Comparison of ENCODE assay signal across 38 cellular contexts in the genomic region with DNA sequence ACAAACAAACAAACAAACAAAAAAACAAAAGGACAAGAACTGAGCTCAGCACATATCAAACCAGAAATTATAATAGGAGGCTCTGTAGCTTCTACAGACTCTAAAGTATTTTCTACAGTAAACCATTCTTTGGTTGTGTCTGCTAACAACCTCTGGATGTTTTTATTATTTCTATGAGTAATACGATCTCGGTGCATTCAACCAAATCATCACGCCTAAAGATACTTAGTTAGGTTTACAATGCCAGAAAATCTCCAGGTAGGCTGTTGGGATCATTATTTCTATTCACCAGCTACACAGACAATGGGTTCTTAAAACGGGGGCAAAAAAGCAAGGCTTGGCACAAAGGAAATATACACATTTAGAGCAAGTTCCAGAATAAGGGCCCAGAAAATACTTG. TPM values are rescaled to one million over a fixed set of nuclear protein-coding genes. Genes with fewer than 3 reads are reported as not detected.
DNase-seq lines count a peak whose midpoint lies in the region; ATAC-seq, FAIRE-seq and TF ChIP-seq lines count a peak whose summit lies in the region.
"Had no signal": no experiment of that assay in that cellular context is flagged by ENCODE, and none has a peak within 500 bp of the region (broad histone marks: within the 10 kb centered on the region; RNA-seq: fewer than 3 reads in every experiment).

No MANE protein-coding gene starts in this region.

- no peak for FAIRE-seq in astrocyte (lab: Jason Lieb, UNC)
- FAIRE-seq: endometrium, H1, HTR-8/SVneo, K562 had no signal

- H2AFZ ChIP-seq in astrocyte (ENCODE audit: low read depth, low read length) = no peak overlapping the region

- H3K27me3 ChIP-seq in astrocyte (ENCODE audit: insufficient read depth, low read length) = no peaks in the 10 kb centered on the region
- H3K27me3 ChIP-seq: sigmoid colon, SJCRH30, thyroid gland, uterus had no signal

- H3K9me3 Mint-ChIP-seq in astrocyte (ENCODE audit: unreplicated experiment) (peaks cover 2% of the 10 kb centered on the region), mesothelial cell of epicardium (no peaks in the 10 kb centered on the region)
- no peaks in the 10 kb centered on the region for H3K9me3 Mint-ChIP-seq in naive thymus-derived CD8-positive, alpha-beta T cell
- H3K9me3 Mint-ChIP-seq: activated naive CD8-positive, alpha-beta T cell treated with anti-CD3 and anti-CD28 coated beads for 36 hours; central memory CD8-positive, alpha-beta T cell; stimulated activated naive CD8-positive, alpha-beta T cell treated with anti-CD3 and anti-CD28 coated beads, Interleukin-15, amount 100 ng/mL, for 72 hours had no signal

- DNase-seq in NCI-H2171 treated with DMSO at 0.1 percent for 48 hours (lab: John Stamatoyannopoulos, UW) (peak; percentile 28), NCI-H2171 (lab: John Stamatoyannopoulos, UW) (no peak), astrocyte (ENCODE audit: low read depth) (no peak), epithelial cell of prostate (ENCODE audit: low read depth, low spot score) (no peak), renal cortical epithelial cell (ENCODE audit: low read depth) (peak; percentile 49), mesothelial cell of epicardium (ENCODE audit: low spot score in 2 of 2, unreplicated experiment in 2 of 2) (no peak), hypothalamus (lab: John Stamatoyannopoulos, UW) (no peak)
- DNase-seq in naive thymus-derived CD8-positive, alpha-beta T cell = no peak
- DNase-seq: 8988T; activated CD4-positive, alpha-beta T cell treated with anti-CD3 and anti-CD28 coated beads for 48 hours; activated CD8-positive, alpha-beta memory T cell treated with anti-CD3 and anti-CD28 coated beads for 24 hours; activated effector memory CD4-positive, alpha-beta T cell treated with Interleukin-2 at 50 U/mL for 16 hours; activated naive CD8-positive, alpha-beta T cell treated with anti-CD3 and anti-CD28 coated beads for 36 hours; aorta; Calu3; DMS79 treated with DMSO at 0.1 percent for 48 hours; left ventricle myocardium inferior; NCI-H1105; NCI-H187 treated with DMSO at 0.1 percent for 48 hours; NCI-H82; SJCRH30; stimulated activated CD4-positive, alpha-beta T cell treated with anti-CD3 and anti-CD28 coated beads, Interleukin-12 subunit alpha, Interleukin-12 subunit beta, amount 100 ng/mL, for 4 hours; stimulated activated CD4-positive, alpha-beta T cell treated with anti-CD3 and anti-CD28 coated beads, Interleukin-2, amount 100 ng/mL, for 48 hours; stimulated activated naive CD8-positive, alpha-beta T cell treated with anti-CD3 and anti-CD28 coated beads, Interleukin-15, amount 100 ng/mL, for 72 hours; T-helper 9 cell had no signal

- no peak for ATAC-seq in naive thymus-derived CD8-positive, alpha-beta T cell
- ATAC-seq: K562; stimulated activated naive CD8-positive, alpha-beta T cell treated with anti-CD3 and anti-CD28 coated beads, Interleukin-15, amount 100 ng/mL, for 72 hours had no signal

- H3K4me2 ChIP-seq in astrocyte (ENCODE audit: low read length) = peak overlapping the region; percentile 23

- H3K27ac ChIP-seq in astrocyte (ENCODE audit: low read depth, low read length) = no peak overlapping the region
- peak overlapping the region; percentile 98 for H3K27ac ChIP-seq in epithelial cell of prostate
- H3K27ac ChIP-seq: left ventricle myocardium inferior, sigmoid colon, SJCRH30, thyroid gland, uterus, VCaP had no signal

- no peaks in the 10 kb centered on the region for H3K9me3 ChIP-seq in astrocyte (ENCODE audit: insufficient read depth, low read depth, low read length)
- H3K9me3 ChIP-seq: left ventricle myocardium inferior, sigmoid colon, SJCRH30, thyroid gland, uterus had no signal

- peaks cover 26% of the 10 kb centered on the region for H3K36me3 Mint-ChIP-seq in astrocyte (ENCODE audit: low read depth, unreplicated experiment)
- H3K36me3 Mint-ChIP-seq in mesothelial cell of epicardium = peaks cover 2% of the 10 kb centered on the region
- H3K36me3 Mint-ChIP-seq in naive thymus-derived CD8-positive, alpha-beta T cell = no peaks in the 10 kb centered on the region
- H3K36me3 Mint-ChIP-seq: activated naive CD8-positive, alpha-beta T cell treated with anti-CD3 and anti-CD28 coated beads for 36 hours had no signal

- H3K9ac ChIP-seq in astrocyte (ENCODE audit: low read length) = no peak overlapping the region

- H3K4me3 ChIP-seq in astrocyte (ENCODE audit: insufficient read depth, low read depth, low read length) = no peak overlapping the region
- H3K4me3 ChIP-seq: K562, left ventricle myocardium inferior, sigmoid colon, SJCRH30, thyroid gland, uterus had no signal

- no peaks in the 10 kb centered on the region for H3K36me3 ChIP-seq in astrocyte (ENCODE audit: insufficient read depth, low read length)
- H3K36me3 ChIP-seq: uterus had no signal

- no peak for TF ChIP-seq CTCF in astrocyte (IDR thresholded peaks at IDR 0.05; ENCODE audit: insufficient read depth, low read depth, low read length)
- no peak for TF ChIP-seq CTCF in mesothelial cell of epicardium (IDR thresholded peaks at IDR 0.05; ENCODE audit: unreplicated experiment)

- no peaks in the 10 kb centered on the region for H3K27me3 Mint-ChIP-seq in astrocyte (ENCODE audit: low read depth, unreplicated experiment)
- H3K27me3 Mint-ChIP-seq in mesothelial cell of epicardium (ENCODE audit: low read depth) = peaks cover under 1% of the 10 kb centered on the region
- H3K27me3 Mint-ChIP-seq in naive thymus-derived CD8-positive, alpha-beta T cell = peaks cover 14 to 65% (median 34%) of the 10 kb centered on the region in 5 donors
- H3K27me3 Mint-ChIP-seq: progenitor cell of endocrine pancreas had no signal

- peaks cover 4% of the 10 kb centered on the region for H3K4me1 ChIP-seq in astrocyte (ENCODE audit: insufficient read depth, low read length)
- H3K4me1 ChIP-seq: SJCRH30, uterus had no signal

- H3K27ac Mint-ChIP-seq in astrocyte (ENCODE audit: unreplicated experiment) (no peak overlapping the region), mesothelial cell of epicardium (no peak overlapping the region)
- H3K27ac Mint-ChIP-seq in naive thymus-derived CD8-positive, alpha-beta T cell = no peak overlapping the region
- H3K27ac Mint-ChIP-seq: activated naive CD8-positive, alpha-beta T cell treated with anti-CD3 and anti-CD28 coated beads for 36 hours; progenitor cell of endocrine pancreas had no signal

- no peak overlapping the region for H3K4me3 Mint-ChIP-seq in astrocyte (ENCODE audit: unreplicated experiment)
- H3K4me3 Mint-ChIP-seq in mesothelial cell of epicardium = no peak overlapping the region
- H3K4me3 Mint-ChIP-seq in naive thymus-derived CD8-positive, alpha-beta T cell = no peak overlapping the region
- H3K4me3 Mint-ChIP-seq: activated naive CD8-positive, alpha-beta T cell treated with anti-CD3 and anti-CD28 coated beads for 36 hours; central memory CD8-positive, alpha-beta T cell; stimulated activated naive CD8-positive, alpha-beta T cell treated with anti-CD3 and anti-CD28 coated beads, Interleukin-15, amount 100 ng/mL, for 72 hours had no signal

- H4K20me1 ChIP-seq in astrocyte (ENCODE audit: insufficient read depth, low read length) = no peaks in the 10 kb centered on the region

- H3K4me1 Mint-ChIP-seq in astrocyte (ENCODE audit: low read depth, unreplicated experiment) = peaks cover 16% of the 10 kb centered on the region
- peaks cover 8% of the 10 kb centered on the region for H3K4me1 Mint-ChIP-seq in mesothelial cell of epicardium
- H3K4me1 Mint-ChIP-seq in naive thymus-derived CD8-positive, alpha-beta T cell = no peaks in the 10 kb centered on the region
- H3K4me1 Mint-ChIP-seq: activated naive CD8-positive, alpha-beta T cell treated with anti-CD3 and anti-CD28 coated beads for 36 hours; central memory CD8-positive, alpha-beta T cell; stimulated activated naive CD8-positive, alpha-beta T cell treated with anti-CD3 and anti-CD28 coated beads, Interleukin-15, amount 100 ng/mL, for 72 hours had no signal

- H3K79me2 ChIP-seq in astrocyte (ENCODE audit: insufficient read depth, low read length) = no peaks in the 10 kb centered on the region

- POLR2A ChIA-PET in naive thymus-derived CD8-positive, alpha-beta T cell (lab: Charles Lee) = no interaction called here

RNA-seq across cellular contexts. Expression of a gene that starts 41.6 kb away (rescaled TPM):
- total RNA-seq in astrocyte (not detected in 2 replicates), renal cortical epithelial cell (not detected in 2 replicates), mesothelial cell of epicardium (not detected in 3 replicates)
- total RNA-seq in naive thymus-derived CD8-positive, alpha-beta T cell = not detected
- polyA plus RNA-seq in naive thymus-derived CD8-positive, alpha-beta T cell = not detected
- total RNA-seq: activated naive CD8-positive, alpha-beta T cell treated with anti-CD3 and anti-CD28 coated beads for 36 hours; aorta; fibroblast of lung; H1; NCI-H460; progenitor cell of endocrine pancreas; RPMI7951; SJCRH30; thyroid gland had no signal
- polyA plus RNA-seq: fibroblast of lung, H1, K562 had no signal

RNA-seq across cellular contexts. Expression of a gene that starts 56.4 kb away (rescaled TPM):
- total RNA-seq in astrocyte (42.8 and 50.5 TPM in 2 replicates), renal cortical epithelial cell (19.4 and 47.3 TPM in 2 replicates), mesothelial cell of epicardium (49.0 to 55.5 TPM (median 53.9 TPM) in 3 replicates)
- 10 to 100 TPM; 48.6 to 53.8 TPM for total RNA-seq in naive thymus-derived CD8-positive, alpha-beta T cell
- polyA plus RNA-seq in naive thymus-derived CD8-positive, alpha-beta T cell = 10 to 100 TPM; 30.6 to 48.2 (median 43.6) TPM

Comparison
In these comparisons a context has a peak if more than half of its experiments do, and no peak if none do; other contexts are left out.
1. DNase-seq: peak in NCI-H2171 treated with DMSO at 0.1 percent for 48 hours (single experiment) and renal cortical epithelial cell (single experiment); none in NCI-H2171 (single experiment), astrocyte (single experiment), epithelial cell of prostate (single experiment), mesothelial cell of epicardium (0 of 2), hypothalamus (0 of 51) and naive thymus-derived CD8-positive, alpha-beta T cell (0 of 10).